ENCODE assay signal across 9 cellular contexts in the genomic region with DNA sequence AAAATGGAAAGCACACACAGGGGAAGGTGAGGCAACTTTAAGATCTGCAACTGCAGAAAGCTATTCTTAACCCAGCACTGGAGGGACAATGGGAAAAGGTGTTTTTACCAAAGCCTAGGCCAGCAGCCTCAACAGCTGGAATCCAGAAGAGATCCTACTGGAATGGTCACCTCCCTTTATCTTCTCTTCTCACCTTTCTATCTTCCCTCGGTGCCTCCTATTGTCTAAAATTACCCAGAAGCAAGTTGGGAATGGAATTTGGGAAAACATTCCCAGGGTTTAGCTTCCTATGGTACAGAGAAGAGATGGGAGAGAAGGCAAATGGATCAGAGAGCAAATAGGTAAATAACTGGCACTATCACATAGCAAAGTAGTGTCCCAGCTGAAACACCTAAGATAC.
"Had no signal": no experiment of that assay in that cellular context is flagged by ENCODE, and none has a peak within 500 bp of the region (broad histone marks: within the 10 kb centered on the region; RNA-seq: fewer than 3 reads in every experiment).

No MANE protein-coding gene starts in this region.

- H3K4me3 Mint-ChIP-seq: HFFc6 had no signal

- DNase-seq: GOT3, HFFc6, IMR-90, KG1 had no signal

- H3K27ac Mint-ChIP-seq: HFFc6 had no signal

- H3K4me3 ChIP-seq: HAP-1, K562 had no signal

- H3K36me3 ChIP-seq: HAP-1 had no signal

- H3K9me3 Mint-ChIP-seq: HFFc6 had no signal

- ATAC-seq: HCT116, K562 had no signal

- H3K4me1 ChIP-seq: HAP-1 had no signal

- FAIRE-seq: H54, HTR-8/SVneo, K562 had no signal

- H3K9me3 ChIP-seq: HAP-1 had no signal
